In the genomic region with DNA sequence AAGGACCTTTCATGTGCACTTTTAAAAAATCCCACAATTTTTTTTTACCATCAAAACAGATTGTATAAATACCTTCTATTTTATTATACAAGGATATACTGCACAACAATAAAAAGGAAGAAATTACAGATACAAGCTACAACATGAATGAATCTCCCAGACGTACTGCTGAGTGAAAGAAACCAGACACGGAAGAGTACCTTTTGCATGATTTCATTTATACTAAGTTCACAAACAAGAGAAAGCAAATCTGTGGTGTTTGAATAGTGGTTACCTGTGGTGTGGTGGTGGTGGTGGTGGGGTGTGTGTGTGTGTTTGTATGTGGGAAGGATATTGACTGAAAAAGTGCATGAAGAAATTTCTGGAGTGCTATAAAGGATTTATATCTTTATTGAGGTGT, we compare ENCODE assay signal across 27 cellular contexts. TPM values are rescaled to one million over a fixed set of nuclear protein-coding genes. Genes with fewer than 3 reads are reported as not detected.
"Had no signal": no experiment of that assay in that cellular context is flagged by ENCODE, and none has a peak within 500 bp of the region (broad histone marks: within the 10 kb centered on the region; RNA-seq: fewer than 3 reads in every experiment).

No MANE protein-coding gene starts in this region.

- H3K36me3 ChIP-seq: brain microvascular endothelial cell, esophagus muscularis mucosa, gastroesophageal sphincter, heart right ventricle had no signal

- H3K9me3 ChIP-seq: esophagus muscularis mucosa, gastroesophageal sphincter, heart right ventricle had no signal

- H2AFZ ChIP-seq: hepatocyte had no signal

- H3K4me2 ChIP-seq: hepatocyte had no signal

- H3K4me3 ChIP-seq: esophagus muscularis mucosa, gastroesophageal sphincter, heart right ventricle, hepatocyte had no signal

- H3K27me3 ChIP-seq: brain microvascular endothelial cell, esophagus muscularis mucosa, gastroesophageal sphincter, hepatocyte had no signal

- ATAC-seq: activated CD4-positive, alpha-beta T cell treated with anti-CD3 and anti-CD28 coated beads for 36 hours; activated T-cell treated with anti-CD3 and anti-CD28 coated beads, Interleukin-2, amount 50 U/mL, for 72 hours; effector memory CD8-positive, alpha-beta T cell; gastroesophageal sphincter; heart right ventricle; T-helper 17 cell had no signal

- H3K27ac ChIP-seq: brain microvascular endothelial cell, esophagus muscularis mucosa, gastroesophageal sphincter, heart right ventricle, hepatocyte had no signal

- DNase-seq: activated CD4-positive, alpha-beta memory T cell treated with anti-CD3 and anti-CD28 coated beads, Interleukin-2, amount 10 ng/mL, durations not matched to agents 7 days and 5 days; activated CD4-positive, alpha-beta T cell treated with anti-CD3 and anti-CD28 coated beads for 36 hours; activated CD4-positive, alpha-beta T cell treated with anti-CD3 and anti-CD28 coated beads, Interleukin-2, amount 10 ng/mL, durations not matched to agents 24 days and 14 days; activated CD4-positive, CD25-positive, alpha-beta regulatory T cell; activated CD4-positive, CD25-positive, alpha-beta regulatory T cell treated with anti-CD3 and anti-CD28 coated beads, Interleukin-2, amount 50 U/mL, for 72 hours; activated CD8-positive, alpha-beta memory T cell treated with anti-CD3 and anti-CD28 coated beads, Interleukin-2, amount 50 U/mL, for 48 hours; activated gamma-delta T cell treated with Interleukin-2 at 50 U/mL for 16 hours; activated naive CD4-positive, alpha-beta T cell treated with anti-CD3 and anti-CD28 coated beads, Interleukin-2, amount 50 U/mL, for 16 hours; activated naive CD4-positive, alpha-beta T cell treated with Interleukin-2 at 50 U/mL for 16 hours; activated T-cell treated with anti-CD3 and anti-CD28 coated beads for 4 hours; activated T-cell treated with anti-CD3 and anti-CD28 coated beads, Interleukin-2, amount 50 U/mL, for 24 hours; activated T-cell treated with anti-CD3 and anti-CD28 coated beads, Interleukin-2, amount 50 U/mL, for 72 hours; amniotic stem cell; anterior cingulate cortex; brain microvascular endothelial cell; caudate nucleus; cortex of kidney; dermis blood vessel endothelial cell; effector CD4-positive, alpha-beta T cell; effector memory CD8-positive, alpha-beta T cell; foreskin melanocyte; heart right ventricle; T-helper 1 cell; T-helper 17 cell had no signal

RNA-seq across cellular contexts. Expression of gene PLCB4, which starts 6.8 kb away (rescaled TPM):
- total RNA-seq: activated CD4-positive, alpha-beta memory T cell treated with anti-CD3 and anti-CD28 coated beads, Interleukin-2, amount 10 ng/mL, durations not matched to agents 7 days and 5 days; activated CD4-positive, alpha-beta T cell treated with anti-CD3 and anti-CD28 coated beads, Interleukin-2, amount 10 ng/mL, durations not matched to agents 24 days and 14 days; activated T-cell treated with anti-CD3 and anti-CD28 coated beads, Interleukin-2, amount 50 U/mL, for 72 hours had no signal
